16 cellular contexts compared by ENCODE assay signal in the genomic region with DNA sequence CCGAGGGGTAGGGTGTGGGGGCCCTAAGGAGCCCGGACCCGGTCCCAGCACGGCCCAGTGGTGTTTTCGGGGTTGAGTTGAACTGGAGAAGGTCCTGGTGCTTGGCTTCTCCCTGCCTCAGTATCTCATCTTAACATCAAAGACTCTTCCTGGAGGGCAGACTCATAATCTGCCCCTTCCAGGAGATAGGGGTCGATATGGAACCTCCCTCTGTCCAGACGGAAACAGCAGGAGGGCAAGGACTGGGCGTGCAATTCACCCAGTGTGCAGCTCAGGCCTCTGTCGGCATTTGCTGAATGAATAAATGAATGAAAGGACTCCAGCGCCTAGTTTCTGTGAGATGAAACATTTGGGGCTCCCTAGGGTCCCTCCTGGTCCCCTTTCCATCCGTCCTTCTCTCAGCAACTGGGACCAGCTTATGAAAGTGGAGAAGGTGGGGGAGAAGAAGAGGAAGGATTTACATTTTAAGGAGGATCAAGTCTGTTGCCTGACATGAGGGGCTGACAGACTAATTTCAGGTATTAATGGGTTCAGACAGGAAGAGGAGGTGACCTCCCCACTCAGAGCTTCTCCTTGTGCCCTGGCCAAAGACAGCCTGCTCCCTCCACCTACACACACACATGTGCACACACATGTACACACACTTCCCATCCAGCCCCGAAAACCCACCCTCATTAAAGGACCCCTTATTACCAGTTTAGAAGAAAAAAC. TPM values are rescaled to one million over a fixed set of nuclear protein-coding genes. Genes with fewer than 3 reads are reported as not detected.
DNase-seq lines count a peak whose midpoint lies in the region; ATAC-seq, FAIRE-seq and TF ChIP-seq lines count a peak whose summit lies in the region.
"Had no signal": no experiment of that assay in that cellular context is flagged by ENCODE, and none has a peak within 500 bp of the region (broad histone marks: within the 10 kb centered on the region; RNA-seq: fewer than 3 reads in every experiment).

No MANE protein-coding gene starts in this region.

- no peaks in the 10 kb centered on the region for H3K9me2 ChIP-seq in DOHH2 (replicated peaks; ENCODE audit: control insufficient read depth, low read length)

- H3K4me2 ChIP-seq in DOHH2 (ENCODE audit: low read length) = peak overlapping the region; percentile 67

- peaks cover 31% of the 10 kb centered on the region for H3K4me1 Mint-ChIP-seq in brain
- peaks cover 0 to 16% of the 10 kb centered on the region in 2 donors for H3K4me1 Mint-ChIP-seq in natural killer cell treated with Interleukin-12 subunit alpha and Interleukin-12 subunit beta and Interleukin-15 and Interleukin-18, amount 100 ng/mL, for 72 hours (ENCODE audit: low read depth in 2 of 2)

- H3K9me3 ChIP-seq in DOHH2 (ENCODE audit: control insufficient read depth, insufficient read depth, low read length) (no peaks in the 10 kb centered on the region), HAP-1 (no peaks in the 10 kb centered on the region)
- H3K9me3 ChIP-seq: adrenal gland, heart left ventricle, SJCRH30, upper lobe of left lung had no signal

- peak; percentile 81 for FAIRE-seq in GM19239 (lab: Jason Lieb, UNC)

- peaks cover 0 to 7% (median 0%) of the 10 kb centered on the region in 5 experiments for H3K9me3 Mint-ChIP-seq in brain
- H3K9me3 Mint-ChIP-seq in natural killer cell treated with Interleukin-12 subunit alpha and Interleukin-12 subunit beta and Interleukin-15 and Interleukin-18, amount 100 ng/mL, for 72 hours = no peaks in the 10 kb centered on the region

- H3K4me3 Mint-ChIP-seq in brain = peak overlapping the region; percentile 41 to 73 (median 66)
- H3K4me3 Mint-ChIP-seq in natural killer cell treated with Interleukin-12 subunit alpha and Interleukin-12 subunit beta and Interleukin-15 and Interleukin-18, amount 100 ng/mL, for 72 hours = peak overlapping the region; percentile 25
- H3K4me3 Mint-ChIP-seq: activated CD8-positive, alpha-beta memory T cell treated with anti-CD3 and anti-CD28 coated beads, Interleukin-2, amount 10 ng/mL, durations not matched to agents 7 days and 5 days had no signal

- DNase-seq in GM19239 (ENCODE audit: insufficient read length, low spot score) (no peak), T-helper 9 cell (no peak), cerebellar nuclear complex (lab: John Stamatoyannopoulos, UW) (no peak), HAP-1 (ENCODE audit: low spot score in 2 of 2) (no peak)
- DNase-seq in natural killer cell treated with Interleukin-12 subunit alpha and Interleukin-12 subunit beta and Interleukin-15 and Interleukin-18, amount 100 ng/mL, for 72 hours (ENCODE audit: low spot score) = no peak
- DNase-seq: activated CD8-positive, alpha-beta memory T cell treated with anti-CD3 and anti-CD28 coated beads, Interleukin-2, amount 10 ng/mL, durations not matched to agents 7 days and 5 days; adrenal gland; erythroblast; heart left ventricle; right cardiac atrium; SJCRH30 had no signal

- no peak overlapping the region for H3K27ac ChIP-seq in DOHH2 (ENCODE audit: low read depth, low read length)
- H3K27ac ChIP-seq: C4-2B, heart left ventricle, SJCRH30, upper lobe of left lung had no signal

- no peak for ATAC-seq in natural killer cell treated with Interleukin-12 subunit alpha and Interleukin-12 subunit beta and Interleukin-15 and Interleukin-18, amount 100 ng/mL, for 72 hours
- ATAC-seq: heart left ventricle, right cardiac atrium had no signal

- H3K4me3 ChIP-seq in DOHH2 (ENCODE audit: low read length) = no peak overlapping the region; the same call in 1 of the 2 replicates
- no peak overlapping the region for H3K4me3 ChIP-seq in HAP-1
- H3K4me3 ChIP-seq: SJCRH30 had no signal

- in situ Hi-C loops in HAP-1 (cut with MboI; ENCODE audit: low sequenced_read_pairs) = no loop called here

- H3K27ac Mint-ChIP-seq in brain = no peak overlapping the region
- H3K27ac Mint-ChIP-seq in natural killer cell treated with Interleukin-12 subunit alpha and Interleukin-12 subunit beta and Interleukin-15 and Interleukin-18, amount 100 ng/mL, for 72 hours = no peak overlapping the region
- H3K27ac Mint-ChIP-seq: activated CD8-positive, alpha-beta memory T cell treated with anti-CD3 and anti-CD28 coated beads, Interleukin-2, amount 10 ng/mL, durations not matched to agents 7 days and 5 days had no signal

- TF ChIP-seq CTCF in DOHH2 (IDR thresholded peaks at IDR 0.05; ENCODE audit: low read depth, low read length, poor library complexity, severe bottlenecking) = no peak
- no peak for TF ChIP-seq CTCF in brain (conservative IDR thresholded peaks at IDR 0.05)

- no peaks in the 10 kb centered on the region for H3K36me3 Mint-ChIP-seq in brain
- no peaks in the 10 kb centered on the region for H3K36me3 Mint-ChIP-seq in natural killer cell treated with Interleukin-12 subunit alpha and Interleukin-12 subunit beta and Interleukin-15 and Interleukin-18, amount 100 ng/mL, for 72 hours
- H3K36me3 Mint-ChIP-seq: activated CD8-positive, alpha-beta memory T cell treated with anti-CD3 and anti-CD28 coated beads, Interleukin-2, amount 10 ng/mL, durations not matched to agents 7 days and 5 days had no signal

- H3K36me3 ChIP-seq in DOHH2 (ENCODE audit: control insufficient read depth, low read length) (peaks cover 3% of the 10 kb centered on the region), HAP-1 (replicated peaks) (no peaks in the 10 kb centered on the region; the same call in 1 of the 2 replicates)
- H3K36me3 ChIP-seq: adrenal gland, heart left ventricle, SJCRH30, upper lobe of left lung had no signal

- H3K4me1 ChIP-seq in DOHH2 (ENCODE audit: control insufficient read depth, low read length) = peaks cover 73% of the 10 kb centered on the region
- peaks cover 3% of the 10 kb centered on the region for H3K4me1 ChIP-seq in HAP-1

- H3K27me3 Mint-ChIP-seq in brain = peaks cover 86% of the 10 kb centered on the region
- peaks cover 27 to 33% of the 10 kb centered on the region in 2 donors for H3K27me3 Mint-ChIP-seq in natural killer cell treated with Interleukin-12 subunit alpha and Interleukin-12 subunit beta and Interleukin-15 and Interleukin-18, amount 100 ng/mL, for 72 hours

- H4K20me1 ChIP-seq in DOHH2 (ENCODE audit: control insufficient read depth, insufficient read depth, low read depth, low read length) = peaks cover 3% of the 10 kb centered on the region; the same call in 1 of the 2 replicates

- H3F3A ChIP-seq in DOHH2 (ENCODE audit: control insufficient read depth, insufficient read depth) = peaks cover 10% of the 10 kb centered on the region

- H3K27me3 ChIP-seq in DOHH2 (ENCODE audit: control insufficient read depth, low read length) (peaks cover 67% of the 10 kb centered on the region), HAP-1 (ENCODE audit: low read depth) (peaks cover 3% of the 10 kb centered on the region)

- no peaks in the 10 kb centered on the region for H3K79me2 ChIP-seq in DOHH2 (ENCODE audit: control insufficient read depth, low read length)

RNA-seq across cellular contexts. Expression of a gene that starts 1.1 kb away (rescaled TPM):
- polyA plus RNA-seq in brain (ENCODE audit: insufficient read depth, low read depth, low replicate concordance) = 4.1 TPM
- not detected for total RNA-seq in natural killer cell treated with Interleukin-12 subunit alpha and Interleukin-12 subunit beta and Interleukin-15 and Interleukin-18, amount 100 ng/mL, for 72 hours
- total RNA-seq: left lobe of liver, SJCRH30 had no signal

RNA-seq across cellular contexts. Expression of a gene that starts 10.7 kb away (rescaled TPM):
- 1.4 TPM for polyA plus RNA-seq in brain (ENCODE audit: insufficient read depth, low read depth, low replicate concordance)
- total RNA-seq in natural killer cell treated with Interleukin-12 subunit alpha and Interleukin-12 subunit beta and Interleukin-15 and Interleukin-18, amount 100 ng/mL, for 72 hours = 1 to 10 TPM in 1 of 2 donors, under 1 TPM in 1; 0.40 to 3.2 TPM

RNA-seq across cellular contexts. Expression of a gene that starts 31.0 kb away (rescaled TPM):
- 40.5 TPM for polyA plus RNA-seq in brain (ENCODE audit: insufficient read depth, low read depth, low replicate concordance)
- 100 to 1,000 TPM in 1 of 2 donors, 10 to 100 TPM in 1; 34.7 to 115 TPM for total RNA-seq in natural killer cell treated with Interleukin-12 subunit alpha and Interleukin-12 subunit beta and Interleukin-15 and Interleukin-18, amount 100 ng/mL, for 72 hours
- total RNA-seq: left lobe of liver had no signal

RNA-seq across cellular contexts. Expression of a gene that starts 53.3 kb away (rescaled TPM):
- polyA plus RNA-seq in brain (ENCODE audit: insufficient read depth, low read depth, low replicate concordance) = 289 TPM
- under 1 TPM; 0.14 to 0.25 TPM for total RNA-seq in natural killer cell treated with Interleukin-12 subunit alpha and Interleukin-12 subunit beta and Interleukin-15 and Interleukin-18, amount 100 ng/mL, for 72 hours
- total RNA-seq: left lobe of liver had no signal
